8 cellular contexts compared by ENCODE assay signal in genomic region chr3:46978985-46979944, GRCh38. TPM values are rescaled to one million over a fixed set of nuclear protein-coding genes. Genes with fewer than 3 reads are reported as not detected.
A peak's percentile ranks its signal among the peaks of the same experiment; 100 is the strongest.
DNase-seq lines count a peak whose midpoint lies in the region; ATAC-seq and TF ChIP-seq lines count a peak whose summit lies in the region.

NBEAL2 (plus strand) TSS chr3:46979666; CDS start chr3:46979862, 196 bp downstream.

- ATAC-seq in HG02678 (IDR thresholded peaks at IDR 0.05; ENCODE audit: unreplicated experiment) (peak; percentile 73), Right ventricle myocardium superior (ENCODE audit: poor library complexity) (peak; percentile 86)
- peak; percentile 80 for ATAC-seq in activated naive CD8-positive, alpha-beta T cell treated with anti-CD3 and anti-CD28 coated beads, Interleukin-2, amount 10 ng/mL, durations not matched to agents 7 days and 5 days (ENCODE audit: low read depth)

- H3K27ac Mint-ChIP-seq in activated naive CD8-positive, alpha-beta T cell treated with anti-CD3 and anti-CD28 coated beads, Interleukin-2, amount 10 ng/mL, durations not matched to agents 7 days and 5 days = peak within 1 kb of the TSS; percentile 89

- H4K20me1 ChIP-seq in SU-DHL-6 (ENCODE audit: low read depth, low read length) = peaks cover under 1% of the 10 kb centered on the region; the same call in 1 of the 2 replicates

- peaks cover 43% of the 10 kb centered on the region for H3K4me1 Mint-ChIP-seq in activated naive CD8-positive, alpha-beta T cell treated with anti-CD3 and anti-CD28 coated beads, Interleukin-2, amount 10 ng/mL, durations not matched to agents 7 days and 5 days

- H3K79me2 ChIP-seq in SU-DHL-6 (ENCODE audit: insufficient read depth, low read length) (peaks cover 24% of the 10 kb centered on the region), parathyroid adenoma (peaks cover 20% of the 10 kb centered on the region)

- peaks cover 10% of the 10 kb centered on the region for H3F3A ChIP-seq in SU-DHL-6 (ENCODE audit: insufficient read depth)

- H3K4me3 Mint-ChIP-seq in activated naive CD8-positive, alpha-beta T cell treated with anti-CD3 and anti-CD28 coated beads, Interleukin-2, amount 10 ng/mL, durations not matched to agents 7 days and 5 days = peak within 1 kb of the TSS; percentile 92

- TF ChIP-seq CTCF in GM12865 (IDR thresholded peaks at IDR 0.05; ENCODE audit: insufficient read depth, low read depth, low read length, missing control alignments) (no peak), SU-DHL-6 (IDR thresholded peaks at IDR 0.05; ENCODE audit: insufficient read depth, low read length, poor library complexity, severe bottlenecking) (no peak), parathyroid adenoma (IDR thresholded peaks at IDR 0.05) (no peak), tibial artery (IDR thresholded peaks at IDR 0.05) (peak in 1 of 2 experiments; percentile 22)

- H3K27me3 Mint-ChIP-seq in activated naive CD8-positive, alpha-beta T cell treated with anti-CD3 and anti-CD28 coated beads, Interleukin-2, amount 10 ng/mL, durations not matched to agents 7 days and 5 days = no peaks in the 10 kb centered on the region

- H3K9me3 Mint-ChIP-seq in activated naive CD8-positive, alpha-beta T cell treated with anti-CD3 and anti-CD28 coated beads, Interleukin-2, amount 10 ng/mL, durations not matched to agents 7 days and 5 days = no peaks in the 10 kb centered on the region

- POLR2A ChIA-PET in activated naive CD8-positive, alpha-beta T cell treated with anti-CD3 and anti-CD28 coated beads, Interleukin-2, amount 10 ng/mL, durations not matched to agents 7 days and 5 days (lab: Charles Lee) = interaction anchor here (0.6 to 4.5 kb wide), 19 partner anchors 8 to 401 kb away, joined by 3 to 33 read pairs (median 6); partner anchors contain the start of genes PTPN23 and SETD2

- H3K36me3 ChIP-seq in SU-DHL-6 (ENCODE audit: low read length) (no peaks in the 10 kb centered on the region), parathyroid adenoma (ENCODE audit: control insufficient read depth, insufficient read depth, low read length) (no peaks in the 10 kb centered on the region), tibial artery (no peaks in the 10 kb centered on the region)

- H3K36me3 Mint-ChIP-seq in activated naive CD8-positive, alpha-beta T cell treated with anti-CD3 and anti-CD28 coated beads, Interleukin-2, amount 10 ng/mL, durations not matched to agents 7 days and 5 days = peaks cover 16% of the 10 kb centered on the region

- no peaks in the 10 kb centered on the region for H3K27me3 ChIP-seq in SU-DHL-6 (ENCODE audit: low read length)
- H3K27me3 ChIP-seq in parathyroid adenoma (ENCODE audit: control insufficient read depth, insufficient read depth, low read length) = no peaks in the 10 kb centered on the region
- H3K27me3 ChIP-seq in tibial artery = no peaks in the 10 kb centered on the region

- H3K4me2 ChIP-seq in SU-DHL-6 (ENCODE audit: low read depth, low read length, poor library complexity, severe bottlenecking) = peak within 1 kb of the TSS; percentile 95
- H3K4me2 ChIP-seq in parathyroid adenoma (ENCODE audit: low read length) = peak within 1 kb of the TSS; percentile 100

- peak within 1 kb of the TSS; percentile 42 for H3K27ac ChIP-seq in SU-DHL-6 (ENCODE audit: low read depth, low read length)
- H3K27ac ChIP-seq in parathyroid adenoma = peak within 1 kb of the TSS; percentile 52
- H3K27ac ChIP-seq in tibial artery = peak within 1 kb of the TSS; percentile 77 to 83

- no peaks in the 10 kb centered on the region for H3K9me3 ChIP-seq in SU-DHL-6 (ENCODE audit: insufficient read depth, low read length)
- no peaks in the 10 kb centered on the region for H3K9me3 ChIP-seq in parathyroid adenoma (ENCODE audit: control insufficient read depth, low read length)
- H3K9me3 ChIP-seq in tibial artery = no peaks in the 10 kb centered on the region

- H3K4me3 ChIP-seq in GM12865 (ENCODE audit: low read depth, low read length) (peak within 1 kb of the TSS; percentile 80), SU-DHL-6 (ENCODE audit: insufficient read depth, low read length, poor library complexity, severe bottlenecking) (peak within 1 kb of the TSS; percentile 86), parathyroid adenoma (ENCODE audit: low read depth, low read length) (peak within 1 kb of the TSS; percentile 91), tibial artery (peak within 1 kb of the TSS; percentile 62 to 66)

- intact Hi-C loops in Right ventricle myocardium superior (cut with DNase I) (loop anchor here (5.0 kb wide), 2 partner anchors 47 to 183 kb away; partner anchors contain the start of gene SETD2), tibial artery (cut with DNase I; ENCODE audit: low total_unique reads) (no loop called here)

- H2AFZ ChIP-seq in SU-DHL-6 (ENCODE audit: low read depth, low read length, severe bottlenecking) = peak within 1 kb of the TSS; percentile 76
- H2AFZ ChIP-seq in parathyroid adenoma = peak within 1 kb of the TSS; percentile 82

- DNase-seq in GM12865 (ENCODE audit: low read depth) (peak; percentile 98), NCI-H1105 treated with DMSO at 0.1 percent for 48 hours (lab: John Stamatoyannopoulos, UW) (peak; percentile 68), Right ventricle myocardium superior (peak; percentile 99), tibial artery (peak; percentile 97 to 98)
- DNase-seq in activated naive CD8-positive, alpha-beta T cell treated with anti-CD3 and anti-CD28 coated beads, Interleukin-2, amount 10 ng/mL, durations not matched to agents 7 days and 5 days = peak; percentile 96

- H3K9ac ChIP-seq in SU-DHL-6 (ENCODE audit: low read length) (peak within 1 kb of the TSS; percentile 81), parathyroid adenoma (peak within 1 kb of the TSS; percentile 5)

- H3K4me1 ChIP-seq in parathyroid adenoma = peaks cover 18% of the 10 kb centered on the region
- H3K4me1 ChIP-seq in tibial artery = peaks cover 0 to 63% (median 41%) of the 10 kb centered on the region in 4 donors

- H3K9me2 ChIP-seq in SU-DHL-6 (replicated peaks; ENCODE audit: insufficient read depth, low read length) = no peaks in the 10 kb centered on the region

RNA-seq across cellular contexts. Expression of gene NBEAL2, which starts in this region (rescaled TPM):
- total RNA-seq in activated naive CD8-positive, alpha-beta T cell treated with anti-CD3 and anti-CD28 coated beads, Interleukin-2, amount 10 ng/mL, durations not matched to agents 7 days and 5 days = 100 to 1,000 TPM; 165 to 178 TPM
- 11.7 TPM for total RNA-seq in Right ventricle myocardium superior

Comparison
In these comparisons a context has a peak if more than half of its experiments do, and no peak if none do; other contexts are left out.
1. Peak in every context shown above with its lines: DNase-seq, ATAC-seq, H3K4me3 ChIP-seq and H3K27ac ChIP-seq.
2. RNA of gene NBEAL2 (total RNA-seq): 165 to 178 TPM in activated naive CD8-positive, alpha-beta T cell treated with anti-CD3 and anti-CD28 coated beads, Interleukin-2, amount 10 ng/mL, durations not matched to agents 7 days and 5 days; 11.7 TPM in Right ventricle myocardium superior (single experiment); every median in the first group is over 10 times any median in the second.